In the genomic region with DNA sequence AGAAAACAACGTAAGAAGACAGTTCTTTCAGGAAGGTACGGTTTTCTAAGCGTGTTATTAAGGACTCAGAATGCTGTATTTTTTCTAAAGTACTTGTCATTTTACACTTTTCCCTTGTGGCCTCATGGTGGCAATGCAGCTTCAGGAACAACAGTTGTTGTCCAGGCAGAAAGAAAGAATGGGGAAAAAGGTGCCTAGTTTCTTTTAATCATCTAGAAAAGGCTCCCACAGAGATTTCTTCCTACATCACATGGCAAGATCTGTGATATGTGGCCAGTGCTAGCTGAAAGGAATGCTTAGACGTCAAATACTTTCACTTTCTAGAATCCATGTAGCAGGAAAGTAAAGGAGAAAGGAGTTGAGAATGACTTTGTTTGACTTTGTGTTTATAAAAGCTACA, we compare ENCODE assay signal across 8 cellular contexts. TPM values are rescaled to one million over a fixed set of nuclear protein-coding genes. Genes with fewer than 3 reads are reported as not detected.
DNase-seq lines count a peak whose midpoint lies in the region; ATAC-seq, FAIRE-seq and TF ChIP-seq lines count a peak whose summit lies in the region.

No MANE protein-coding gene starts in this region.

- TF ChIP-seq CTCF in foreskin keratinocyte (conservative IDR thresholded peaks at IDR 0.05): peak; percentile 72
- peak in 4 of 7 experiments; percentile 29 to 49 (median 44) for TF ChIP-seq CTCF in stomach (IDR thresholded peaks at IDR 0.05)

- H3K27ac ChIP-seq in foreskin keratinocyte: no peak overlapping the region
- no peak overlapping the region for H3K27ac ChIP-seq in stomach

- FAIRE-seq in G401.6 (lab: Jason Lieb, UNC): peak; percentile 42

- peak; percentile 51 for ATAC-seq in foreskin keratinocyte
- no peak for ATAC-seq in HG03571 (IDR thresholded peaks at IDR 0.05; ENCODE audit: unreplicated experiment)

- 1 to 5% (median 2%) methylated on average over 4 of the region's 4 CpGs for WGBS in stomach, 5 donors

- H3K4me1 ChIP-seq in foreskin keratinocyte (peaks cover 2% of the 10 kb centered on the region), stomach (peaks cover 0 to 5% (median 0%) of the 10 kb centered on the region in 4 donors)

- TF ChIP-seq EP300 in stomach (IDR thresholded peaks at IDR 0.05): no peak

- no peaks in the 10 kb centered on the region for H3K36me3 ChIP-seq in stomach

- H3K27me3 ChIP-seq in foreskin keratinocyte (no peaks in the 10 kb centered on the region), stomach (no peaks in the 10 kb centered on the region)

- H3K4me3 ChIP-seq in stomach: no peak overlapping the region

- no peak for TF ChIP-seq POLR2A in stomach (IDR thresholded peaks at IDR 0.05)

- H3K9me3 ChIP-seq in stomach: peaks cover 0 to 7% (median 0%) of the 10 kb centered on the region in 4 donors

- intact Hi-C loops in stomach (cut with DNase I; ENCODE audit: low total_unique reads): no loop called here

- DNase-seq in HS-5 (ENCODE audit: low read depth): peak; percentile 37
- DNase-seq in SKM-1 (lab: John Stamatoyannopoulos, UW; ENCODE audit: unreplicated experiment): peak; percentile 25
- peak; percentile 21 to 65 for DNase-seq in foreskin keratinocyte
- DNase-seq in stomach: no peak
- no peak for DNase-seq in activated naive CD4-positive, alpha-beta T cell treated with anti-CD3 and anti-CD28 coated beads, Interleukin-2, amount 50 U/mL, for 16 hours
- no peak for DNase-seq in stimulated activated CD4-positive, alpha-beta T cell treated with anti-CD3 and anti-CD28 coated beads, Interleukin-2, amount 100 ng/mL, for 48 hours

RNA-seq across cellular contexts. Expression of a gene that starts 49.0 kb away (rescaled TPM):
- total RNA-seq in foreskin keratinocyte (1.2 and 1.3 TPM in 2 replicates), stomach (1 to 10 TPM in 1 of 5 donors, not detected in 4; 4.8 TPM)
- polyA plus RNA-seq in foreskin keratinocyte (0.67 and 0.74 TPM in 2 replicates), stomach (1 to 10 TPM in 1 of 3 donors, under 1 TPM in 2; 0.68 to 1.7 (median 0.92) TPM)

Comparison
In these comparisons a context has a peak if more than half of its experiments do, and no peak if none do; other contexts are left out.
1. DNase-seq: peak in HS-5 (single experiment), SKM-1 (single experiment) and foreskin keratinocyte (2 of 2); none in stomach (single experiment), activated naive CD4-positive, alpha-beta T cell treated with anti-CD3 and anti-CD28 coated beads, Interleukin-2, amount 50 U/mL, for 16 hours (single experiment) and stimulated activated CD4-positive, alpha-beta T cell treated with anti-CD3 and anti-CD28 coated beads, Interleukin-2, amount 100 ng/mL, for 48 hours (0 of 2).